ENCODE assay signal across 9 cellular contexts in genomic region chr2:24721470-24721869, GRCh38.
DNase-seq lines count a peak whose midpoint lies in the region; ATAC-seq and TF ChIP-seq lines count a peak whose summit lies in the region.
"Had no signal": no experiment of that assay in that cellular context is flagged by ENCODE, and none has a peak within 500 bp of the region (broad histone marks: within the 10 kb centered on the region; RNA-seq: fewer than 3 reads in every experiment).

No MANE protein-coding gene starts in this region.

- DNase-seq in GM04504 (ENCODE audit: low read depth): peak; percentile 73
- peak; percentile 75 to 91 for DNase-seq in NCI-H2081 (lab: John Stamatoyannopoulos, UW)
- DNase-seq in cerebellum (ENCODE audit: low spot score): peak; percentile 58
- DNase-seq in lower lobe of right lung: no peak
- peak; percentile 51 to 68 for DNase-seq in tibial nerve (ENCODE audit: low spot score in 2 of 2)
- DNase-seq in GF-D8 (lab: John Stamatoyannopoulos, UW): no peak

- TF ChIP-seq EP300 in tibial nerve (IDR thresholded peaks at IDR 0.05): peak in 1 of 2 donors; percentile 79

- H3K27ac ChIP-seq in lower lobe of right lung (peak overlapping the region; percentile 2), tibial nerve (peak overlapping the region; percentile 46 to 88 (median 66))
- H3K27ac ChIP-seq: epithelial cell of prostate had no signal

- no peaks in the 10 kb centered on the region for H3K9me3 ChIP-seq in lower lobe of right lung
- H3K9me3 ChIP-seq in tibial nerve: no peaks in the 10 kb centered on the region

- intact Hi-C loops in lower lobe of right lung (cut with DNase I): no loop called here

- no peaks in the 10 kb centered on the region for H3K27me3 ChIP-seq in lower lobe of right lung (ENCODE audit: low read depth)
- no peaks in the 10 kb centered on the region for H3K27me3 ChIP-seq in tibial nerve

- no peak for TF ChIP-seq CTCF in lower lobe of right lung (IDR thresholded peaks at IDR 0.05)
- no peak for TF ChIP-seq CTCF in tibial nerve (IDR thresholded peaks at IDR 0.05)

- H3K36me3 ChIP-seq in lower lobe of right lung: peaks cover 16% of the 10 kb centered on the region
- H3K36me3 ChIP-seq in tibial nerve: peaks cover 0 to 20% (median 0%) of the 10 kb centered on the region in 3 donors

- H3K4me3 ChIP-seq in lower lobe of right lung (no peak overlapping the region), tibial nerve (no peak overlapping the region)

- TF ChIP-seq POLR2A in tibial nerve (IDR thresholded peaks at IDR 0.05): no peak

- peaks cover 7% of the 10 kb centered on the region for H3K4me1 ChIP-seq in lower lobe of right lung
- H3K4me1 ChIP-seq in tibial nerve: peaks cover 0 to 39% (median 18%) of the 10 kb centered on the region in 4 donors

- ATAC-seq in lower lobe of right lung (peak; percentile 61 to 74), GM19452 (IDR thresholded peaks at IDR 0.05; ENCODE audit: unreplicated experiment) (no peak), HG03280 (IDR thresholded peaks at IDR 0.05; ENCODE audit: unreplicated experiment) (no peak)

Comparison
In these comparisons a context has a peak if more than half of its experiments do, and no peak if none do; other contexts are left out.
1. DNase-seq: peak in GM04504 (single experiment), NCI-H2081 (2 of 2), cerebellum (single experiment) and tibial nerve (2 of 2); none in lower lobe of right lung (single experiment) and GF-D8 (single experiment).
2. ATAC-seq: peak in lower lobe of right lung (2 of 2); none in GM19452 (single experiment) and HG03280 (single experiment).